Comparison of ENCODE assay signal across 30 cellular contexts in genomic region chr5:172288465-172288864, GRCh38.
"Had no signal": no experiment of that assay in that cellular context is flagged by ENCODE, and none has a peak within 500 bp of the region (broad histone marks: within the 10 kb centered on the region; RNA-seq: fewer than 3 reads in every experiment).

No MANE protein-coding gene starts in this region.

- H3K9me3 ChIP-seq: ascending aorta, breast epithelium, colonic mucosa had no signal

- H3K36me3 Mint-ChIP-seq: activated naive CD8-positive, alpha-beta T cell treated with anti-CD3 and anti-CD28 coated beads for 36 hours; brain had no signal

- H3K27me3 ChIP-seq: ascending aorta, breast epithelium, cardiac muscle cell, colonic mucosa had no signal

- H3K27ac ChIP-seq: ascending aorta, breast epithelium, cardiac muscle cell, colonic mucosa, epithelial cell of prostate had no signal

- H3K36me3 ChIP-seq: ascending aorta, breast epithelium, cardiac muscle cell, colonic mucosa had no signal

- H3K27ac Mint-ChIP-seq: activated CD4-positive, alpha-beta T cell treated with anti-CD3 and anti-CD28 coated beads, Interleukin-2, amount 10 ng/mL, durations not matched to agents 7 days and 5 days; activated CD8-positive, alpha-beta T cell treated with anti-CD3 and anti-CD28 coated beads for 36 hours; activated naive CD8-positive, alpha-beta T cell treated with anti-CD3 and anti-CD28 coated beads for 36 hours; activated naive CD8-positive, alpha-beta T cell treated with anti-CD3 and anti-CD28 coated beads, Interleukin-2, amount 50 U/mL, for 24 hours; activated T-helper 17 cell treated with anti-CD3 and anti-CD28 coated beads, Interleukin-2, amount 50 U/mL, for 72 hours; brain; T-helper 17 cell; T-helper 2 cell treated with Interferon-gamma antibody and Interleukin-4, amounts not matched to agents 5 μg/mL and 100 μg/mL, for 36 hours had no signal

- H3K9me3 Mint-ChIP-seq: activated CD4-positive, alpha-beta T cell treated with anti-CD3 and anti-CD28 coated beads, Interleukin-2, amount 10 ng/mL, durations not matched to agents 7 days and 5 days; activated CD8-positive, alpha-beta T cell treated with anti-CD3 and anti-CD28 coated beads for 36 hours; activated naive CD8-positive, alpha-beta T cell treated with anti-CD3 and anti-CD28 coated beads for 36 hours; activated naive CD8-positive, alpha-beta T cell treated with anti-CD3 and anti-CD28 coated beads, Interleukin-2, amount 50 U/mL, for 24 hours; activated T-cell treated with anti-CD3 and anti-CD28 coated beads, Interleukin-2, amount 50 U/mL, for 4 hours; activated T-helper 17 cell treated with anti-CD3 and anti-CD28 coated beads, Interleukin-2, amount 50 U/mL, for 72 hours; brain; T-helper 2 cell treated with Interferon-gamma antibody and Interleukin-4, amounts not matched to agents 5 μg/mL and 100 μg/mL, for 36 hours had no signal

- H3K4me1 ChIP-seq: colonic mucosa had no signal

- DNase-seq: activated CD4-positive, alpha-beta T cell treated with anti-CD3 and anti-CD28 coated beads for 4 hours; activated CD4-positive, alpha-beta T cell treated with anti-CD3 and anti-CD28 coated beads, Interleukin-2, amount 10 ng/mL, durations not matched to agents 7 days and 5 days; activated CD4-positive, alpha-beta T cell treated with anti-CD3 and anti-CD28 coated beads, Interleukin-2, amount 50 U/mL, for 4 hours; activated CD4-positive, CD25-positive, alpha-beta regulatory T cell; activated CD4-positive, CD25-positive, alpha-beta regulatory T cell treated with anti-CD3 and anti-CD28 coated beads, Interleukin-2, amount 50 U/mL, for 72 hours; activated CD8-positive, alpha-beta memory T cell treated with anti-CD3 and anti-CD28 coated beads for 24 hours; activated CD8-positive, alpha-beta T cell treated with anti-CD3 and anti-CD28 coated beads for 36 hours; activated effector memory CD4-positive, alpha-beta T cell treated with Interleukin-2 at 50 U/mL for 16 hours; activated gamma-delta T cell treated with Interleukin-2 at 50 U/mL for 16 hours; activated naive CD4-positive, alpha-beta T cell treated with anti-CD3 and anti-CD28 coated beads, Interleukin-2, amount 50 U/mL, for 16 hours; activated naive CD4-positive, alpha-beta T cell treated with Interleukin-2 at 50 U/mL for 16 hours; activated naive CD8-positive, alpha-beta T cell treated with anti-CD3 and anti-CD28 coated beads for 36 hours; activated naive CD8-positive, alpha-beta T cell treated with anti-CD3 and anti-CD28 coated beads, Interleukin-2, amount 50 U/mL, for 24 hours; activated T-cell treated with anti-CD3 and anti-CD28 coated beads, Interleukin-2, amount 50 U/mL, for 4 hours; central memory CD4-positive, alpha-beta T cell; cerebellar nuclear complex; colonic mucosa; effector CD8-positive, alpha-beta T cell; head of caudate nucleus; hippocampal formation; T-helper 1 cell; T-helper 17 cell; T1000 had no signal

- ATAC-seq: activated CD8-positive, alpha-beta T cell treated with anti-CD3 and anti-CD28 coated beads for 36 hours; activated naive CD8-positive, alpha-beta T cell treated with anti-CD3 and anti-CD28 coated beads, Interleukin-2, amount 50 U/mL, for 24 hours; activated T-cell treated with anti-CD3 and anti-CD28 coated beads, Interleukin-2, amount 50 U/mL, for 4 hours; activated T-helper 17 cell treated with anti-CD3 and anti-CD28 coated beads, Interleukin-2, amount 50 U/mL, for 72 hours; T-helper 17 cell had no signal

- H3K4me3 ChIP-seq: ascending aorta, breast epithelium, cardiac muscle cell, colonic mucosa had no signal
